Comparison of ENCODE assay signal across 8 cellular contexts in genomic region chr7:774161-775109, GRCh38. TPM values are rescaled to one million over a fixed set of nuclear protein-coding genes. Genes with fewer than 3 reads are reported as not detected.
A peak's percentile ranks its signal among the peaks of the same experiment; 100 is the strongest.
DNase-seq lines count a peak whose midpoint lies in the region; ATAC-seq and TF ChIP-seq lines count a peak whose summit lies in the region.

No MANE protein-coding gene starts in this region.

- H3K36me3 ChIP-seq in GM06990 (ENCODE audit: control insufficient read depth, insufficient read depth, low read length) (peaks cover 3% of the 10 kb centered on the region; the same call in 1 of the 2 replicates), fibroblast of lung (ENCODE audit: control insufficient read depth, insufficient read depth, low read length) (peaks cover 15% of the 10 kb centered on the region), osteoblast (ENCODE audit: insufficient read depth, low read length) (peaks cover 13% of the 10 kb centered on the region), upper lobe of right lung (no peaks in the 10 kb centered on the region)

- ATAC-seq in upper lobe of right lung (peak; percentile 81), HG03280 (IDR thresholded peaks at IDR 0.05; ENCODE audit: unreplicated experiment) (no peak)

- no peak overlapping the region for H3K4me3 ChIP-seq in GM06990 (replicated peaks; ENCODE audit: low read depth, low read length)
- H3K4me3 ChIP-seq in fibroblast of lung (replicated peaks in 1 of 4; ENCODE audit: control extremely low read depth in 1 of 4, insufficient read depth in 1 of 4, low read depth in 3 of 4, low read length in 4 of 4) = no peak overlapping the region
- no peak overlapping the region for H3K4me3 ChIP-seq in osteoblast (ENCODE audit: insufficient read depth, low read length)
- H3K4me3 ChIP-seq in upper lobe of right lung = no peak overlapping the region

- H2AFZ ChIP-seq in fibroblast of lung (ENCODE audit: low read length) (no peak overlapping the region), osteoblast (ENCODE audit: low read length) (no peak overlapping the region)

- peak; percentile 86 for TF ChIP-seq CTCF in GM06990 (IDR thresholded peaks at IDR 0.05; ENCODE audit: insufficient read depth, low read length, poor library complexity, severe bottlenecking)
- peak; percentile 71 to 77 for TF ChIP-seq CTCF in fibroblast of lung (conservative IDR thresholded peaks at IDR 0.05 in 1 of 2, IDR thresholded peaks at IDR 0.05 in 1 of 2; ENCODE audit: low read depth in 1 of 2, low read length in 2 of 2)
- peak; percentile 79 for TF ChIP-seq CTCF in osteoblast (IDR thresholded peaks at IDR 0.05; ENCODE audit: extremely low read depth, low read depth, low read length)
- TF ChIP-seq CTCF in upper lobe of right lung (IDR thresholded peaks at IDR 0.05) = peak; percentile 90

- H3K9ac ChIP-seq in fibroblast of lung (ENCODE audit: insufficient read depth, low read length) = no peak overlapping the region

- H3K4me2 ChIP-seq in fibroblast of lung (ENCODE audit: extremely low read depth, insufficient read depth, low read length) (no peak overlapping the region), osteoblast (ENCODE audit: insufficient read depth, low read length) (no peak overlapping the region)

- intact Hi-C loops in upper lobe of right lung (cut with DNase I) = loop anchor here (5.0 kb wide), 1 partner anchor 452 kb away; no protein-coding TSS in a partner anchor

- H3K27me3 ChIP-seq in GM06990 (replicated peaks; ENCODE audit: control insufficient read depth, insufficient read depth, low read length) (no peaks in the 10 kb centered on the region), fibroblast of lung (ENCODE audit: control insufficient read depth, insufficient read depth, low read length) (no peaks in the 10 kb centered on the region), osteoblast (ENCODE audit: insufficient read depth, low read length) (no peaks in the 10 kb centered on the region), upper lobe of right lung (no peaks in the 10 kb centered on the region)

- DNase-seq in GM06990 (ENCODE audit: extremely low read depth, insufficient read length) = peak; percentile 56
- DNase-seq in NCI-H1694 treated with DMSO at 0.1 percent for 48 hours (lab: John Stamatoyannopoulos, UW) = peak; percentile 47
- peak; percentile 55 for DNase-seq in activated T-cell treated with anti-CD3 and anti-CD28 coated beads for 24 hours (ENCODE audit: low read depth)
- DNase-seq in fibroblast of lung (ENCODE audit: low read depth in 2 of 2) = peak; percentile 13 to 26
- peak; percentile 98 for DNase-seq in osteoblast (ENCODE audit: insufficient read length, low spot score, missing footprints)
- peak; percentile 77 for DNase-seq in upper lobe of right lung
- no peak for DNase-seq in GDM1 (lab: John Stamatoyannopoulos, UW)

- H3K4me1 ChIP-seq in fibroblast of lung (ENCODE audit: control insufficient read depth, extremely low read depth, insufficient read depth, low read length) (peaks cover 9% of the 10 kb centered on the region), osteoblast (ENCODE audit: insufficient read depth, low read length) (peaks cover 2% of the 10 kb centered on the region), upper lobe of right lung (peaks cover 21% of the 10 kb centered on the region)

- H4K20me1 ChIP-seq in fibroblast of lung (ENCODE audit: control insufficient read depth, extremely low read depth, insufficient read depth, low read length) (no peaks in the 10 kb centered on the region), osteoblast (ENCODE audit: insufficient read depth, low read length) (peaks cover 3% of the 10 kb centered on the region)

- H3K9me3 ChIP-seq in fibroblast of lung (ENCODE audit: control insufficient read depth, insufficient read depth, low read depth, low read length) (no peaks in the 10 kb centered on the region), osteoblast (ENCODE audit: low read depth, low read length) (no peaks in the 10 kb centered on the region), upper lobe of right lung (no peaks in the 10 kb centered on the region)

- H3K27ac ChIP-seq in fibroblast of lung (ENCODE audit: insufficient read depth, low read length) (no peak overlapping the region), osteoblast (ENCODE audit: low read depth, low read length) (no peak overlapping the region), upper lobe of right lung (no peak overlapping the region)

- H3K79me2 ChIP-seq in fibroblast of lung (ENCODE audit: control insufficient read depth, insufficient read depth, low read length) (no peaks in the 10 kb centered on the region), osteoblast (ENCODE audit: insufficient read depth, low read length) (no peaks in the 10 kb centered on the region)

RNA-seq across cellular contexts. Expression of gene PRKAR1B, which starts 47.4 kb away (rescaled TPM):
- total RNA-seq in fibroblast of lung = 12.3 and 14.5 TPM in 2 replicates
- polyA plus RNA-seq in fibroblast of lung = 12.1 and 12.7 TPM in 2 replicates
- polyA plus RNA-seq in fibroblast of lung (2012) = 14.0 and 16.2 TPM in 2 replicates
- 11.5 and 11.9 TPM in 2 replicates for polyA minus RNA-seq in fibroblast of lung (ENCODE audit: low replicate concordance)
- 5.9 and 6.5 TPM in 2 replicates for total RNA-seq in osteoblast
- 25.7 TPM for total RNA-seq in upper lobe of right lung

RNA-seq across cellular contexts. Expression of gene DNAAF5, which starts 47.9 kb away (rescaled TPM):
- 10.3 and 14.2 TPM in 2 replicates for total RNA-seq in fibroblast of lung
- polyA plus RNA-seq in fibroblast of lung = 13.1 and 19.2 TPM in 2 replicates
- 17.8 and 25.9 TPM in 2 replicates for polyA plus RNA-seq in fibroblast of lung (2012)
- 25.8 and 31.6 TPM in 2 replicates for polyA minus RNA-seq in fibroblast of lung (ENCODE audit: low replicate concordance)
- 19.7 and 22.4 TPM in 2 replicates for total RNA-seq in osteoblast
- 15.8 TPM for total RNA-seq in upper lobe of right lung

RNA-seq across cellular contexts. Expression of gene SUN1, which starts 57.8 kb away (rescaled TPM):
- total RNA-seq in fibroblast of lung (92.7 and 185 TPM in 2 replicates), osteoblast (109 and 126 TPM in 2 replicates), upper lobe of right lung (127 TPM)
- 157 and 220 TPM in 2 replicates for polyA plus RNA-seq in fibroblast of lung
- polyA plus RNA-seq in fibroblast of lung (2012) = 88.9 and 139 TPM in 2 replicates
- 247 and 378 TPM in 2 replicates for polyA minus RNA-seq in fibroblast of lung (ENCODE audit: low replicate concordance)
